ENCODE assay signal across 6 cellular contexts in genomic region chr15:88231909-88232308, GRCh38. TPM values are rescaled to one million over a fixed set of nuclear protein-coding genes. Genes with fewer than 3 reads are reported as not detected.
"Had no signal": no experiment of that assay in that cellular context is flagged by ENCODE, and none has a peak within 500 bp of the region (broad histone marks: within the 10 kb centered on the region; RNA-seq: fewer than 3 reads in every experiment).

No MANE protein-coding gene starts in this region.

- H3K9me3 Mint-ChIP-seq: GM23338, H9 had no signal

- H3K27ac Mint-ChIP-seq: GM23338, H9 had no signal

- DNase-seq: H9, HCEC 1CT, IMR-90 had no signal

- H3K4me3 Mint-ChIP-seq: GM23338, H9 had no signal

- ATAC-seq: GM23338, K562 had no signal

- H2AFZ ChIP-seq: GM23338 had no signal

- H3K4me2 ChIP-seq: GM23338 had no signal

- H3K4me3 ChIP-seq: GM23338, K562 had no signal

RNA-seq across cellular contexts. Expression of gene NTRK3, which starts 24.6 kb away (rescaled TPM):
- total RNA-seq: HT-29 had no signal
